In the genomic region with DNA sequence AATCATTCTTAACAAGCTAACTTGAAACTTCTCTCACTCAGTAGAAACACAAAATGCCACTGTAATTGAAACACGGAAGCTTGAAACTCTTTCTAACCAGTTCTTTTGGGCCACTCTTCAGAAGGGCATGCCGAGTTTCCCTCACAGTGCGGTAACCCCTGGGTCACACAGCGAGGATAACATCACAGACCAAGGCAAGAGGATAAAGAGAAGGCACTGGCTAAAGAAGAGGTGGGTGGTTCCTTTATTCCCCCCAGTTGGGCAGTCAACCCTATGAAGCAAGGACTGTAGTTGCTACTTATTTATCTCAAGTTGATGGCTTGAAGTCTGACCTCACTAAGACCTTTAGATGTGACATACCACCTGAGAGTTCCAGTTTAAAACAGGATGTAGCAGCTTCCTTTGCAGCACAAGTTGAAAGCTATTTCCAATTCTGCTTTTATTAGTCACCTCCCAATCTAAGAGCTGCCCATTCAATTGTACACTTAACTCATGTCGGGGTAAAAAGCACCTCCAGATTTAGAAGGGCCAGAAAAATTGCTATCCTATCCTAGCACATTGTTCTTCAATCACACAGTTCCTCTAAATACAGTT, we compare ENCODE assay signal across 11 cellular contexts.
DNase-seq lines count a peak whose midpoint lies in the region; ATAC-seq lines count a peak whose summit lies in the region.
"Had no signal": no experiment of that assay in that cellular context is flagged by ENCODE, and none has a peak within 500 bp of the region (broad histone marks: within the 10 kb centered on the region; RNA-seq: fewer than 3 reads in every experiment).

No MANE protein-coding gene starts in this region.

- CTCF ChIA-PET in activated CD8-positive, alpha-beta memory T cell treated with anti-CD3 and anti-CD28 coated beads, Interleukin-2, amount 10 ng/mL, durations not matched to agents 7 days and 5 days (lab: Charles Lee): interaction anchor here (1.7 kb wide), 1 partner anchor 474 kb away, joined by 3 read pairs; no protein-coding TSS in a partner anchor

- no peak overlapping the region for H3K27ac Mint-ChIP-seq in activated CD8-positive, alpha-beta memory T cell treated with anti-CD3 and anti-CD28 coated beads, Interleukin-2, amount 10 ng/mL, durations not matched to agents 7 days and 5 days
- H3K27ac Mint-ChIP-seq: activated T-cell treated with anti-CD3 and anti-CD28 coated beads, Interleukin-2, amount 50 U/mL, for 24 hours had no signal

- no peak for DNase-seq in activated CD8-positive, alpha-beta memory T cell treated with anti-CD3 and anti-CD28 coated beads, Interleukin-2, amount 10 ng/mL, durations not matched to agents 7 days and 5 days
- DNase-seq in activated CD8-positive, alpha-beta memory T cell treated with anti-CD3 and anti-CD28 coated beads, Interleukin-2, amount 50 U/mL, for 48 hours: no peak
- DNase-seq in retina (peak; percentile 7), NCI-H128 (lab: John Stamatoyannopoulos, UW; ENCODE audit: unreplicated experiment) (no peak), MV-4-11 (lab: John Stamatoyannopoulos, UW) (no peak)
- DNase-seq in stimulated activated CD4-positive, alpha-beta T cell treated with anti-CD3 and anti-CD28 coated beads, Interleukin-4, amount 100 ng/mL, for 4 hours: no peak
- DNase-seq: activated T-cell treated with anti-CD3 and anti-CD28 coated beads, Interleukin-2, amount 50 U/mL, for 24 hours; GDM1; naive thymus-derived CD4-positive, alpha-beta T cell had no signal

- H3K36me3 Mint-ChIP-seq in activated CD8-positive, alpha-beta memory T cell treated with anti-CD3 and anti-CD28 coated beads, Interleukin-2, amount 10 ng/mL, durations not matched to agents 7 days and 5 days: peaks cover 6% of the 10 kb centered on the region

- H3K27me3 Mint-ChIP-seq in activated CD8-positive, alpha-beta memory T cell treated with anti-CD3 and anti-CD28 coated beads, Interleukin-2, amount 10 ng/mL, durations not matched to agents 7 days and 5 days: no peaks in the 10 kb centered on the region
- H3K27me3 Mint-ChIP-seq: activated T-cell treated with anti-CD3 and anti-CD28 coated beads, Interleukin-2, amount 50 U/mL, for 24 hours; naive thymus-derived CD4-positive, alpha-beta T cell had no signal

- H3K4me3 Mint-ChIP-seq in activated CD8-positive, alpha-beta memory T cell treated with anti-CD3 and anti-CD28 coated beads, Interleukin-2, amount 10 ng/mL, durations not matched to agents 7 days and 5 days: no peak overlapping the region
- H3K4me3 Mint-ChIP-seq: activated T-cell treated with anti-CD3 and anti-CD28 coated beads, Interleukin-2, amount 50 U/mL, for 24 hours; naive thymus-derived CD4-positive, alpha-beta T cell had no signal

- no peaks in the 10 kb centered on the region for H3K9me3 Mint-ChIP-seq in activated CD8-positive, alpha-beta memory T cell treated with anti-CD3 and anti-CD28 coated beads, Interleukin-2, amount 10 ng/mL, durations not matched to agents 7 days and 5 days (ENCODE audit: low read depth)
- H3K9me3 Mint-ChIP-seq: activated T-cell treated with anti-CD3 and anti-CD28 coated beads, Interleukin-2, amount 50 U/mL, for 24 hours had no signal

- ATAC-seq in activated CD8-positive, alpha-beta memory T cell treated with anti-CD3 and anti-CD28 coated beads, Interleukin-2, amount 10 ng/mL, durations not matched to agents 7 days and 5 days: peak; percentile 27
- ATAC-seq in GM21717 (IDR thresholded peaks at IDR 0.05; ENCODE audit: unreplicated experiment): peak; percentile 94
- peak; percentile 96 for ATAC-seq in HG03432 (IDR thresholded peaks at IDR 0.05; ENCODE audit: unreplicated experiment)
- ATAC-seq: naive thymus-derived CD4-positive, alpha-beta T cell had no signal

- H3K4me1 Mint-ChIP-seq in activated CD8-positive, alpha-beta memory T cell treated with anti-CD3 and anti-CD28 coated beads, Interleukin-2, amount 10 ng/mL, durations not matched to agents 7 days and 5 days: peaks cover 12% of the 10 kb centered on the region

Comparison
In these comparisons a context has a peak if more than half of its experiments do, and no peak if none do; other contexts are left out.
1. ATAC-seq: peak in every context shown above with its lines; median percentile 96 in HG03432; 94 in GM21717; 27 in activated CD8-positive, alpha-beta memory T cell treated with anti-CD3 and anti-CD28 coated beads, Interleukin-2, amount 10 ng/mL, durations not matched to agents 7 days and 5 days.